Comparison of ENCODE assay signal across 9 cellular contexts in genomic region chr16:14013571-14014283, GRCh38. TPM values are rescaled to one million over a fixed set of nuclear protein-coding genes. Genes with fewer than 3 reads are reported as not detected.
DNase-seq lines count a peak whose midpoint lies in the region; ATAC-seq and TF ChIP-seq lines count a peak whose summit lies in the region.
"Had no signal": no experiment of that assay in that cellular context is flagged by ENCODE, and none has a peak within 500 bp of the region (broad histone marks: within the 10 kb centered on the region; RNA-seq: fewer than 3 reads in every experiment).

No MANE protein-coding gene starts in this region.

- intact Hi-C loops in ovary (cut with DNase I), result no loop called here

- no peak for ATAC-seq in GM21447 (IDR thresholded peaks at IDR 0.05; ENCODE audit: unreplicated experiment)
- ATAC-seq in stimulated activated naive B cell treated with anti-CD40 and anti-IgM and Interleukin-4, amounts not matched to agents 10 μg/mL and 1 μg/mL and 100 μg/mL, for 72 hours (replicated peaks), result no peak

- H3K9me3 ChIP-seq in esophagus (ENCODE audit: control insufficient read depth in 2 of 2, insufficient read depth in 1 of 2, low read depth in 1 of 2, low read length in 1 of 2), result no peaks in the 10 kb centered on the region
- no peaks in the 10 kb centered on the region for H3K9me3 ChIP-seq in ovary
- H3K9me3 ChIP-seq: spleen had no signal

- peak; percentile 96 for DNase-seq in EH (ENCODE audit: low read depth)
- DNase-seq in NCI-H69 (lab: John Stamatoyannopoulos, UW), result peak; percentile 91
- DNase-seq in ovary, result peak in 3 of 5 donors; percentile 20 to 44 (median 29)
- DNase-seq in retina, result no peak
- no peak for DNase-seq in UCSD-AML1 (lab: John Stamatoyannopoulos, UW; ENCODE audit: unreplicated experiment)
- no peak for DNase-seq in stimulated activated naive B cell treated with anti-CD40 and anti-IgM and Interleukin-4, amounts not matched to agents 10 μg/mL and 1 μg/mL and 100 μg/mL, for 72 hours
- DNase-seq: spleen had no signal

- H3K27me3 Mint-ChIP-seq in stimulated activated naive B cell treated with anti-CD40 and anti-IgM and Interleukin-4, amounts not matched to agents 10 μg/mL and 1 μg/mL and 100 μg/mL, for 72 hours, result peaks cover 34 to 51% of the 10 kb centered on the region in 2 donors

- no peak overlapping the region for H3K4me3 Mint-ChIP-seq in stimulated activated naive B cell treated with anti-CD40 and anti-IgM and Interleukin-4, amounts not matched to agents 10 μg/mL and 1 μg/mL and 100 μg/mL, for 72 hours

- no peaks in the 10 kb centered on the region for H3K9me3 Mint-ChIP-seq in stimulated activated naive B cell treated with anti-CD40 and anti-IgM and Interleukin-4, amounts not matched to agents 10 μg/mL and 1 μg/mL and 100 μg/mL, for 72 hours

- no peak for TF ChIP-seq EP300 in ovary (IDR thresholded peaks at IDR 0.05)

- TF ChIP-seq POLR2A in ovary (IDR thresholded peaks at IDR 0.05), result no peak

- H3K36me3 Mint-ChIP-seq in stimulated activated naive B cell treated with anti-CD40 and anti-IgM and Interleukin-4, amounts not matched to agents 10 μg/mL and 1 μg/mL and 100 μg/mL, for 72 hours, result no peaks in the 10 kb centered on the region

- 36 to 37% methylated on average over 13 of the region's 13 CpGs for whole genome bisulfite sequencing in esophagus, 2 donors
- 24 to 32% (median 26%) methylated on average over 13 of the region's 13 CpGs for WGBS in ovary, 3 donors

- peak overlapping the region; percentile 22 to 59 for H3K27ac ChIP-seq in esophagus (ENCODE audit: low read depth in 2 of 2, low read length in 1 of 2)
- no peak overlapping the region for H3K27ac ChIP-seq in ovary

- no peak overlapping the region for H3K27ac Mint-ChIP-seq in stimulated activated naive B cell treated with anti-CD40 and anti-IgM and Interleukin-4, amounts not matched to agents 10 μg/mL and 1 μg/mL and 100 μg/mL, for 72 hours

- H3K27me3 ChIP-seq in esophagus (ENCODE audit: control insufficient read depth in 1 of 2, insufficient read depth in 2 of 2, low read length in 2 of 2), result no peaks in the 10 kb centered on the region
- H3K27me3 ChIP-seq in ovary, result no peaks in the 10 kb centered on the region

- H3K36me3 ChIP-seq in esophagus (ENCODE audit: control insufficient read depth in 2 of 2, insufficient read depth in 2 of 2, low read length in 1 of 2) (no peaks in the 10 kb centered on the region), ovary (no peaks in the 10 kb centered on the region)
- H3K36me3 ChIP-seq: spleen had no signal

- H3K4me3 ChIP-seq in esophagus (ENCODE audit: low read depth in 1 of 2, low read length in 2 of 2) (no peak overlapping the region), ovary (no peak overlapping the region)
- H3K4me3 ChIP-seq: spleen had no signal

- TF ChIP-seq CTCF in ovary (IDR thresholded peaks at IDR 0.05), result no peak

- H3K4me1 Mint-ChIP-seq in stimulated activated naive B cell treated with anti-CD40 and anti-IgM and Interleukin-4, amounts not matched to agents 10 μg/mL and 1 μg/mL and 100 μg/mL, for 72 hours, result no peaks in the 10 kb centered on the region

- H3K4me1 ChIP-seq in esophagus (ENCODE audit: control insufficient read depth in 2 of 2, insufficient read depth in 2 of 2, low read length in 1 of 2), result no peaks in the 10 kb centered on the region
- peaks cover 19% of the 10 kb centered on the region for H3K4me1 ChIP-seq in ovary (ENCODE audit: insufficient read depth)

RNA-seq across cellular contexts. Expression of gene MRTFB, which starts 57.4 kb away (rescaled TPM):
- polyA plus RNA-seq in esophagus, result 1 to 10 TPM; 5.4 to 7.1 TPM
- 10 to 100 TPM; 16.3 to 45.6 (median 37.0) TPM for total RNA-seq in ovary
- polyA plus RNA-seq in ovary, result 10 to 100 TPM in 1 of 2 donors, 1 to 10 TPM in 1; 7.2 to 18.5 TPM

Comparison
In these comparisons a context has a peak if more than half of its experiments do, and no peak if none do; other contexts are left out.
1. DNase-seq: peak in EH (single experiment), NCI-H69 (single experiment) and ovary (3 of 5); none in retina (single experiment), UCSD-AML1 (single experiment) and stimulated activated naive B cell treated with anti-CD40 and anti-IgM and Interleukin-4, amounts not matched to agents 10 μg/mL and 1 μg/mL and 100 μg/mL, for 72 hours (single experiment).
2. H3K27ac ChIP-seq: peak in esophagus (2 of 2); none in ovary (0 of 2).